ENCODE assay signal across 14 cellular contexts in the genomic region with DNA sequence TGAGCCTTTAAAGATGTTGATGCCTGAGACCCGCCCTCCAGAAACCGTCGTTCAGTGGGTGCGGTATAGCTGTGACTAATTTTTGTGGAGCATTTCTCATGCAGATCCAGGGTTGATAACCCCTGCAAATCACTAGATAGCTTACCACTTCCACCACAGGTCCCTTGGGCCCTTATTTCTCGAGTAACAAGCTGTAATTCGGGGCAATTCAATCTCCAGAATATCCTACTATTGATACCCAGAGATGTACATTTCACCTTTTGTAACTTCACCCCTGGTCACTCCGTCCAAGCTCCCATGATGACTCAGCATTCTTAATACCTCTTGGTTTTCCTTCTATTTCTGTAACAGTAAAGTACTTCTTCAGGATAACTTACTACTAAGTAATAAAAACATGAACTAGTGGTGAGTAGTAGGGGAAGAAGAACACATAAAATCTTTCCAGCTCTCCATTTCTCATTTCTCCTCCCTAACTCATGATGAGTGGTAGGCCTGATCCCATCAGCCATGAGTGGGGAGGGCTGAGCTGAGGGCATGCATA.
DNase-seq lines count a peak whose midpoint lies in the region; ATAC-seq and TF ChIP-seq lines count a peak whose summit lies in the region.
"Had no signal": no experiment of that assay in that cellular context is flagged by ENCODE, and none has a peak within 500 bp of the region (broad histone marks: within the 10 kb centered on the region; RNA-seq: fewer than 3 reads in every experiment).

No MANE protein-coding gene starts in this region.

- ATAC-seq in CD4-positive, alpha-beta T cell (ENCODE audit: poor library complexity), result peak; percentile 32
- no peak for ATAC-seq in HG03378 (IDR thresholded peaks at IDR 0.05; ENCODE audit: unreplicated experiment)
- ATAC-seq in aorta (ENCODE audit: low FRiP score), result no peak
- no peak for ATAC-seq in T-cell (replicated peaks in 1 of 4)
- ATAC-seq: Right ventricle myocardium inferior had no signal

- no peaks in the 10 kb centered on the region for H3K27me3 ChIP-seq in CD4-positive, alpha-beta T cell (ENCODE audit: control insufficient read depth, insufficient read depth, low read length)
- H3K27me3 ChIP-seq in esophagus squamous epithelium (no peaks in the 10 kb centered on the region), aorta (ENCODE audit: control insufficient read depth in 1 of 2, insufficient read depth in 2 of 2, low read length in 1 of 2) (no peaks in the 10 kb centered on the region)

- H3K36me3 ChIP-seq in esophagus squamous epithelium (no peaks in the 10 kb centered on the region), aorta (ENCODE audit: control insufficient read depth in 1 of 2, insufficient read depth in 2 of 2, low read length in 1 of 2) (no peaks in the 10 kb centered on the region)
- H3K36me3 ChIP-seq: HAP-1 had no signal

- H3K4me3 Mint-ChIP-seq in CD4-positive, alpha-beta T cell, result no peak overlapping the region
- H3K4me3 Mint-ChIP-seq in progenitor cell of endocrine pancreas (ENCODE audit: low read depth), result no peak overlapping the region
- H3K4me3 Mint-ChIP-seq in T-cell, result no peak overlapping the region

- intact Hi-C loops in CD4-positive, alpha-beta T cell (cut with DNase I, micrococcal nuclease), result no loop called here
- intact Hi-C loops in esophagus squamous epithelium (cut with DNase I) (loop anchor here (10.0 kb wide), 1 partner anchor 192 kb away; no protein-coding TSS in a partner anchor), aorta (cut with DNase I) (loop anchor here (10.0 kb wide), 2 partner anchors 192 to 408 kb away; no protein-coding TSS in a partner anchor)

- H3K4me3 ChIP-seq in esophagus squamous epithelium, result no peak overlapping the region
- H3K4me3 ChIP-seq in aorta (ENCODE audit: low read length in 2 of 2), result no peak overlapping the region
- H3K4me3 ChIP-seq: HAP-1 had no signal

- WGBS in esophagus squamous epithelium, 2 donors, result 50 to 59% methylated on average over 7 of the region's 7 CpGs
- WGBS in aorta, 2 donors, result 60 to 71% methylated on average over 7 of the region's 7 CpGs

- no peaks in the 10 kb centered on the region for H3K36me3 Mint-ChIP-seq in CD4-positive, alpha-beta T cell (ENCODE audit: low read depth)
- H3K36me3 Mint-ChIP-seq in progenitor cell of endocrine pancreas (ENCODE audit: insufficient read depth) (no peaks in the 10 kb centered on the region), T-cell (no peaks in the 10 kb centered on the region)

- H3K27ac Mint-ChIP-seq in CD4-positive, alpha-beta T cell, result no peak overlapping the region
- H3K27ac Mint-ChIP-seq in progenitor cell of endocrine pancreas (peak overlapping the region; percentile 99), T-cell (no peak overlapping the region)

- TF ChIP-seq POLR2A in esophagus squamous epithelium (IDR thresholded peaks at IDR 0.05), result no peak

- POLR2A ChIA-PET in CD4-positive, alpha-beta T cell (lab: Charles Lee), result interaction anchor here (7.0 kb wide), 1 partner anchor 14 kb away, joined by 53 read pairs; no protein-coding TSS in a partner anchor
- POLR2A ChIA-PET in T-cell (lab: Charles Lee), result interaction anchor here in 1 of 2 donors (0.6 kb wide), 1 partner anchor 655 kb away, joined by 8 read pairs; no protein-coding TSS in a partner anchor

- no peaks in the 10 kb centered on the region for H3K27me3 Mint-ChIP-seq in CD4-positive, alpha-beta T cell
- H3K27me3 Mint-ChIP-seq in progenitor cell of endocrine pancreas (no peaks in the 10 kb centered on the region), T-cell (no peaks in the 10 kb centered on the region)

- DNase-seq in CD4-positive, alpha-beta T cell, result no peak
- DNase-seq in RPMI7951 (ENCODE audit: low read depth), result peak; percentile 63
- no peak for DNase-seq in esophagus squamous epithelium (lab: John Stamatoyannopoulos, UW)
- DNase-seq in progenitor cell of endocrine pancreas (ENCODE audit: low spot score, unreplicated experiment), result no peak
- no peak for DNase-seq in aorta
- DNase-seq in globus pallidus (ENCODE audit: low spot score), result no peak
- DNase-seq in T-cell, result no peak
- DNase-seq: activated CD4-positive, alpha-beta T cell treated with anti-CD3 and anti-CD28 coated beads for 1 hour; MM.1S; NCI-H446 treated with DMSO at 0.1 percent for 48 hours; stimulated activated CD4-positive, alpha-beta T cell treated with anti-CD3 and anti-CD28 coated beads, Interleukin-12 subunit alpha, Interleukin-12 subunit beta, amount 100 ng/mL, for 4 hours had no signal

- H3K4me1 ChIP-seq in esophagus squamous epithelium (peaks cover 45 to 91% (median 46%) of the 10 kb centered on the region in 3 donors), aorta (ENCODE audit: control insufficient read depth in 1 of 2, insufficient read depth in 2 of 2, low read length in 2 of 2) (peaks cover 0 to 9% of the 10 kb centered on the region in 2 donors)
- H3K4me1 ChIP-seq: HAP-1 had no signal

- TF ChIP-seq CTCF in CD4-positive, alpha-beta T cell (IDR thresholded peaks at IDR 0.05), result no peak
- TF ChIP-seq CTCF in esophagus squamous epithelium (IDR thresholded peaks at IDR 0.05), result no peak
- no peak for TF ChIP-seq CTCF in progenitor cell of endocrine pancreas (IDR thresholded peaks at IDR 0.05; ENCODE audit: unreplicated experiment)

- H3K4me1 Mint-ChIP-seq in CD4-positive, alpha-beta T cell (ENCODE audit: low read depth), result peaks cover 58% of the 10 kb centered on the region
- peaks cover 38% of the 10 kb centered on the region for H3K4me1 Mint-ChIP-seq in progenitor cell of endocrine pancreas (ENCODE audit: low read depth)
- peaks cover 11 to 29% (median 24%) of the 10 kb centered on the region in 3 donors for H3K4me1 Mint-ChIP-seq in T-cell

- no peaks in the 10 kb centered on the region for H3K9me3 ChIP-seq in CD4-positive, alpha-beta T cell (ENCODE audit: control insufficient read depth, low read length)
- H3K9me3 ChIP-seq in esophagus squamous epithelium (no peaks in the 10 kb centered on the region), aorta (ENCODE audit: control insufficient read depth, low read length) (no peaks in the 10 kb centered on the region)
- H3K9me3 ChIP-seq: HAP-1 had no signal

- CTCF ChIA-PET in CD4-positive, alpha-beta T cell (lab: Charles Lee), result interaction anchor here (2.0 kb wide), 1 partner anchor 192 kb away, joined by 10 read pairs; no protein-coding TSS in a partner anchor
- CTCF ChIA-PET in T-cell (lab: Charles Lee), result interaction anchor here (0.5 to 2.6 kb wide), 4 partner anchors 13 to 214 kb away, joined by 3 to 14 read pairs (median 5); no protein-coding TSS in a partner anchor

- H3K9me3 Mint-ChIP-seq in CD4-positive, alpha-beta T cell, result no peaks in the 10 kb centered on the region
- peaks cover 4% of the 10 kb centered on the region for H3K9me3 Mint-ChIP-seq in progenitor cell of endocrine pancreas (ENCODE audit: low read depth)
- no peaks in the 10 kb centered on the region for H3K9me3 Mint-ChIP-seq in T-cell

- H3K27ac ChIP-seq in CD4-positive, alpha-beta T cell (ENCODE audit: low read depth, low read length), result no peak overlapping the region
- peak overlapping the region; percentile 83 to 93 (median 88) for H3K27ac ChIP-seq in esophagus squamous epithelium
- no peak overlapping the region for H3K27ac ChIP-seq in aorta (ENCODE audit: low read depth in 1 of 2, low read length in 2 of 2)

Comparison
In these comparisons a context has a peak if more than half of its experiments do, and no peak if none do; other contexts are left out.
1. H3K27ac ChIP-seq: peak in esophagus squamous epithelium (4 of 4); none in CD4-positive, alpha-beta T cell (single experiment) and aorta (0 of 2).
2. intact Hi-C loops: an anchor here in esophagus squamous epithelium (10.0 kb wide) and aorta (10.0 kb wide); none called in CD4-positive, alpha-beta T cell.